In the genomic region with DNA sequence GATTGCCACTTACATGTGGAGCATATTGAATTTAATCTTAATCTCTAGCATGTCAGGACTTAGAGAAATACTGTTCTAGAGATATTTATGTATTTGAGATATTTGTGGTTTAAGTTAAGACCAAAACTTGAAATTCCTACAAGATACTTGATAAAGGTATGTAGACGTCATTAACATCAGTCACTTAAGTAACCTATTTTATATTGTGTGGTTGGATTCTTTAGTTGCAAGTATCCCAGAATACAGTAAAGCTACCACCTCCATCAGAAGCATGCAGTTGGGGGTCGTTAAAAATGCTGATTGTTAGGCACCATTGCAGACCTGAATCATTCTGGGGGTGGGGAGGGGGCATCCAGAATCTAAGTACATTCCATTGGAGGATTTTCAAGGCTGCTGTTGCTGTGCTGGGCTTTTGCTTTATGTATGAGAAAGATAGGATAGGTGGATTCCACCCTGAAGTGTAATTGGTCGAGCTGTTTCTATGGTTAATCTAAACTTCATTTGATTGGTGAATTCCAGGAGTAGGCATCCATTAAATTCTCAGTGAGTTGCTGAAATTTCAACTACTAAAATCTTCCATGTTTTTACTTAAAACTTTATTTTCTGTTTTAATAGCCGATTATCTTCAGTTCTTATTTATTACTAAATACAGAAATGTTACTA, we compare ENCODE assay signal across 9 cellular contexts. TPM values are rescaled to one million over a fixed set of nuclear protein-coding genes. Genes with fewer than 3 reads are reported as not detected.
DNase-seq lines count a peak whose midpoint lies in the region; ATAC-seq, FAIRE-seq and TF ChIP-seq lines count a peak whose summit lies in the region.
"Had no signal": no experiment of that assay in that cellular context is flagged by ENCODE, and none has a peak within 500 bp of the region (broad histone marks: within the 10 kb centered on the region; RNA-seq: fewer than 3 reads in every experiment).

No MANE protein-coding gene starts in this region.

- H3K27ac ChIP-seq in CD4-positive, alpha-beta T cell (ENCODE audit: low read depth, low read length), result no peak overlapping the region
- H3K27ac ChIP-seq in GM23338 (ENCODE audit: low read depth) (peak overlapping the region; percentile 74), GM12878 (ENCODE audit: control insufficient read depth, insufficient read depth) (no peak overlapping the region)
- peak overlapping the region; percentile 2 for H3K27ac ChIP-seq in naive thymus-derived CD4-positive, alpha-beta T cell (ENCODE audit: low read depth, low read length)
- H3K27ac ChIP-seq: stomach had no signal

- no peak for TF ChIP-seq POLR2A in GM12878 (IDR thresholded peaks at IDR 0.05; ENCODE audit: low read depth, low read length)

- H3K79me2 ChIP-seq in GM23338 (replicated peaks; ENCODE audit: insufficient read depth) (peaks cover 87% of the 10 kb centered on the region), GM12878 (ENCODE audit: control insufficient read depth, insufficient read depth, low read length) (peaks cover 70% of the 10 kb centered on the region)

- H4K20me1 ChIP-seq in GM23338 (replicated peaks; ENCODE audit: insufficient read depth) (peaks cover 67% of the 10 kb centered on the region), GM12878 (ENCODE audit: control insufficient read depth, insufficient read depth) (peaks cover 19% of the 10 kb centered on the region)

- in situ Hi-C loops in GM12878 (cut with MboI), result no loop called here

- no peaks in the 10 kb centered on the region for H3K9me3 Mint-ChIP-seq in CD4-positive, alpha-beta T cell
- H3K9me3 Mint-ChIP-seq in GM23338, result peaks cover 5% of the 10 kb centered on the region; the same call in 2 of the 3 replicates
- peaks cover 0 to 6% (median 0%) of the 10 kb centered on the region in 11 donors for H3K9me3 Mint-ChIP-seq in naive thymus-derived CD4-positive, alpha-beta T cell

- TF ChIP-seq RAD21 in GM12878 (IDR thresholded peaks at IDR 0.05; ENCODE audit: insufficient read depth, low read depth, low read length), result no peak

- FAIRE-seq in GM12878 (lab: Jason Lieb, UNC), result no peak

- peaks cover 73% of the 10 kb centered on the region for H3K4me1 Mint-ChIP-seq in CD4-positive, alpha-beta T cell (ENCODE audit: low read depth)
- H3K4me1 Mint-ChIP-seq in GM23338, result peaks cover 37% of the 10 kb centered on the region
- H3K4me1 Mint-ChIP-seq in naive thymus-derived CD4-positive, alpha-beta T cell, result peaks cover 46 to 70% (median 56%) of the 10 kb centered on the region in 7 donors

- no peak overlapping the region for H3K9ac ChIP-seq in GM12878 (ENCODE audit: control insufficient read depth, insufficient read depth, low read length)

- RAD21 ChIA-PET in GM12878 (lab: Charles Lee; ENCODE audit: unreplicated experiment), result interaction anchor here (0.6 to 3.1 kb wide), 8 partner anchors 17 to 592 kb away, joined by 3 to 58 read pairs (median 4); no protein-coding TSS in a partner anchor

- peak overlapping the region; percentile 78 for H3K4me3 Mint-ChIP-seq in CD4-positive, alpha-beta T cell
- H3K4me3 Mint-ChIP-seq in GM23338, result peak overlapping the region; percentile 100
- peak overlapping the region; percentile 41 to 100 (median 77) for H3K4me3 Mint-ChIP-seq in naive thymus-derived CD4-positive, alpha-beta T cell

- no peaks in the 10 kb centered on the region for H3K27me3 Mint-ChIP-seq in CD4-positive, alpha-beta T cell
- peaks cover 29% of the 10 kb centered on the region for H3K27me3 Mint-ChIP-seq in GM23338 (ENCODE audit: insufficient read depth, low read depth, poor library complexity)
- no peaks in the 10 kb centered on the region for H3K27me3 Mint-ChIP-seq in naive thymus-derived CD4-positive, alpha-beta T cell

- no peaks in the 10 kb centered on the region for H3K9me3 ChIP-seq in CD4-positive, alpha-beta T cell (ENCODE audit: control insufficient read depth, low read length)
- H3K9me3 ChIP-seq in GM12878 (replicated peaks; ENCODE audit: control insufficient read depth, insufficient read depth, low read length), result no peaks in the 10 kb centered on the region
- no peaks in the 10 kb centered on the region for H3K9me3 ChIP-seq in naive thymus-derived CD4-positive, alpha-beta T cell (ENCODE audit: control insufficient read depth in 2 of 3, low read length in 3 of 3)
- H3K9me3 ChIP-seq: stomach had no signal

- POLR2A ChIA-PET in CD4-positive, alpha-beta T cell (lab: Charles Lee), result interaction anchor here (1.0 to 3.4 kb wide), 7 partner anchors 9 to 184 kb away, joined by 3 to 40 read pairs (median 5); a partner anchor contains a TSS
- POLR2A ChIA-PET in GM12878 (lab: Charles Lee), result interaction anchor here (0.8 to 4.1 kb wide), 8 partner anchors 10 to 79 kb away, joined by 3 to 37 read pairs (median 6); a partner anchor contains a TSS
- POLR2A ChIA-PET in naive thymus-derived CD4-positive, alpha-beta T cell (lab: Charles Lee), result interaction anchor here (0.5 to 5.0 kb wide), 13 partner anchors 9 to 652 kb away, joined by 3 to 41 read pairs (median 4); a partner anchor contains a TSS

- H3K36me3 ChIP-seq in GM23338 (ENCODE audit: insufficient read depth) (peaks cover 56% of the 10 kb centered on the region), GM12878 (ENCODE audit: control insufficient read depth in 2 of 2, insufficient read depth in 2 of 2, low read length in 1 of 2) (peaks cover 6 to 41% of the 10 kb centered on the region in 2 experiments)
- peaks cover 19 to 56% (median 30%) of the 10 kb centered on the region in 3 experiments for H3K36me3 ChIP-seq in naive thymus-derived CD4-positive, alpha-beta T cell (ENCODE audit: control insufficient read depth in 2 of 3, insufficient read depth in 3 of 3, low read length in 3 of 3)

- peak overlapping the region; percentile 99 for H3K27ac Mint-ChIP-seq in CD4-positive, alpha-beta T cell
- 0 out of 2 replicates have a peak overlapping the region, but pooled peaks have one; percentile 72 for H3K27ac Mint-ChIP-seq in GM23338
- H3K27ac Mint-ChIP-seq in naive thymus-derived CD4-positive, alpha-beta T cell, result peak overlapping the region in 7 of 9 donors; percentile 42 to 86 (median 71)

- intact Hi-C loops in CD4-positive, alpha-beta T cell (cut with DNase I, micrococcal nuclease), result loop anchor here (2.0 to 10.0 kb wide), 3 partner anchors 182 to 868 kb away; a partner anchor contains a TSS
- intact Hi-C loops in GM12878 (cut with micrococcal nuclease; ENCODE audit: unreplicated experiment), result no loop called here
- intact Hi-C loops in naive thymus-derived CD4-positive, alpha-beta T cell (cut with micrococcal nuclease), result loop anchor here (10.0 kb wide), 3 partner anchors 238 to 668 kb away; a partner anchor contains a TSS

- H2AFZ ChIP-seq in GM23338, result no peak overlapping the region
- no peak overlapping the region for H2AFZ ChIP-seq in GM12878 (ENCODE audit: control insufficient read depth, low read depth, low read length)

- no peak for TF ChIP-seq EP300 in GM12878 (IDR thresholded peaks at IDR 0.05; ENCODE audit: borderline replicate concordance in 1 of 2, control insufficient read depth in 1 of 2, low read depth in 2 of 2, low read length in 2 of 2)

- H3K4me3 ChIP-seq in GM23338 (peak overlapping the region; percentile 92; the same call in 1 of the 2 replicates), GM12878 (peak overlapping the region; percentile 87)
- H3K4me3 ChIP-seq in naive thymus-derived CD4-positive, alpha-beta T cell (ENCODE audit: low read length), result peak overlapping the region; percentile 80

- SMC1A ChIA-PET in GM12878 (lab: Charles Lee; ENCODE audit: uncharacterized antibody, unreplicated experiment), result interaction anchor here (0.6 to 4.9 kb wide), 20 partner anchors 10 to 143 kb away, joined by 3 to 65 read pairs (median 4); a partner anchor contains a TSS

- no TSS peak for BruUV-seq in GM12878 (replicated peaks; lab: Mats Ljungman, UMichigan)

- ATAC-seq in CD4-positive, alpha-beta T cell (ENCODE audit: poor library complexity), result no peak
- ATAC-seq in GM23338 (no peak), GM12878 (no peak), esophagus mucosa (no peak), omental fat pad (ENCODE audit: low FRiP score) (no peak)
- ATAC-seq in naive thymus-derived CD4-positive, alpha-beta T cell, result no peak

- CTCF ChIA-PET in CD4-positive, alpha-beta T cell (lab: Charles Lee), result interaction anchor here (1.0 to 2.5 kb wide), 4 partner anchors 17 to 82 kb away, joined by 3 to 9 read pairs (median 3); no protein-coding TSS in a partner anchor
- CTCF ChIA-PET in GM12878 (lab: Yijun Ruan, JAX), result interaction anchor here (0.5 to 3.7 kb wide), 13 partner anchors 10 to 587 kb away, joined by 3 to 198 read pairs (median 4); no protein-coding TSS in a partner anchor
- CTCF ChIA-PET in naive thymus-derived CD4-positive, alpha-beta T cell (lab: Charles Lee), result interaction anchor here (0.8 to 2.9 kb wide), 4 partner anchors 42 to 593 kb away, joined by 3 to 38 read pairs (median 4); no protein-coding TSS in a partner anchor

- H3K4me1 ChIP-seq in GM23338 (ENCODE audit: insufficient read depth) (peaks cover 16% of the 10 kb centered on the region), GM12878 (ENCODE audit: control insufficient read depth, insufficient read depth, low read length) (peaks cover 11% of the 10 kb centered on the region)
- peaks cover 44 to 53% of the 10 kb centered on the region in 2 donors for H3K4me1 ChIP-seq in naive thymus-derived CD4-positive, alpha-beta T cell (ENCODE audit: control insufficient read depth in 2 of 2, insufficient read depth in 2 of 2, low read length in 2 of 2)

- WGBS in GM12878 (ENCODE audit: insufficient coverage, insufficient replicate concordance, low lambda C conversion rate, missing lambda C conversion rate), result 40% methylated on average over 4 of the region's 4 CpGs

- H3K4me2 ChIP-seq in GM23338 (peak overlapping the region; percentile 72), GM12878 (ENCODE audit: control insufficient read depth, insufficient read depth) (peak overlapping the region; percentile 68)

- no peaks in the 10 kb centered on the region for H3K27me3 ChIP-seq in CD4-positive, alpha-beta T cell (ENCODE audit: control insufficient read depth, insufficient read depth, low read length)
- H3K27me3 ChIP-seq in GM23338 (ENCODE audit: insufficient read depth) (no peaks in the 10 kb centered on the region), GM12878 (replicated peaks in 1 of 2; ENCODE audit: control insufficient read depth in 2 of 2, insufficient read depth in 2 of 2, low read length in 1 of 2) (no peaks in the 10 kb centered on the region)
- no peaks in the 10 kb centered on the region for H3K27me3 ChIP-seq in naive thymus-derived CD4-positive, alpha-beta T cell (ENCODE audit: control insufficient read depth in 2 of 2, insufficient read depth in 2 of 2, low read length in 2 of 2)
- H3K27me3 ChIP-seq: stomach had no signal

- peaks cover 88% of the 10 kb centered on the region for H3K36me3 Mint-ChIP-seq in CD4-positive, alpha-beta T cell (ENCODE audit: low read depth)
- peaks cover 83% of the 10 kb centered on the region for H3K36me3 Mint-ChIP-seq in GM23338 (ENCODE audit: low read depth)
- peaks cover 18 to 40% (median 32%) of the 10 kb centered on the region in 5 donors for H3K36me3 Mint-ChIP-seq in naive thymus-derived CD4-positive, alpha-beta T cell

- H3K9me2 ChIP-seq in GM23338 (ENCODE audit: insufficient read depth), result no peaks in the 10 kb centered on the region

- peaks cover 49% of the 10 kb centered on the region for H3F3A ChIP-seq in GM23338 (replicated peaks; ENCODE audit: low read depth)

- DNase-seq in CD4-positive, alpha-beta T cell, result no peak
- DNase-seq in GM23338 (ENCODE audit: low spot score) (no peak), GM12878 (ENCODE audit: low read depth, low spot score) (no peak), EL (no peak), omental fat pad (ENCODE audit: low spot score) (no peak), NCI-H187 (lab: John Stamatoyannopoulos, UW) (no peak)
- no peak for DNase-seq in naive thymus-derived CD4-positive, alpha-beta T cell
- DNase-seq: stomach had no signal

- TF ChIP-seq CTCF in CD4-positive, alpha-beta T cell (IDR thresholded peaks at IDR 0.05), result no peak
- TF ChIP-seq CTCF in GM23338 (conservative IDR thresholded peaks at IDR 0.05; ENCODE audit: low read depth in 2 of 2) (no peak), GM12878 (IDR thresholded peaks at IDR 0.05 in 2 of 3, conservative IDR thresholded peaks at IDR 0.05 in 1 of 3; ENCODE audit: control insufficient read depth in 2 of 3, extremely low read depth in 1 of 3, insufficient read depth in 1 of 3, low read depth in 3 of 3, low read length in 3 of 3) (no peak), omental fat pad (IDR thresholded peaks at IDR 0.05) (no peak)

RNA-seq across cellular contexts. Expression of a gene that starts 4.0 kb away (rescaled TPM):
- 100 to 1,000 TPM; 372 to 380 TPM for total RNA-seq in CD4-positive, alpha-beta T cell
- total RNA-seq in GM23338 (2014; rRNA removed; shearing (Covaris generic)), result 913 and 938 TPM in 2 replicates
- polyA plus RNA-seq in GM23338 (2016; fragmentation: Nextera tagmentation; extraction: Ambion mirVana), result 2,407 and 2,643 TPM in 2 replicates
- 42.3 and 42.8 TPM in 2 replicates for total RNA-seq in GM12878 (2013; cell fraction: nucleolus; rRNA removed)
- 215 and 235 TPM in 2 replicates for total RNA-seq in GM12878 (2014; rRNA removed)
- 204 and 215 TPM in 2 replicates for total RNA-seq in GM12878 (2014; rRNA removed; fragmentation: Illumina TruSeq; extraction: Trizol)
- total RNA-seq in GM12878 (2021), result 335 and 346 TPM in 2 replicates
- polyA plus RNA-seq in GM12878 (2011; ENCODE audit: low read depth), result 230 TPM
- 441 and 486 TPM in 2 replicates for polyA plus RNA-seq in GM12878 (2011; rRNA removed)
- 386 and 490 TPM in 2 replicates for polyA plus RNA-seq in GM12878 (2011; cell fraction: cytosol; rRNA removed)
- 137 and 158 TPM in 2 replicates for polyA plus RNA-seq in GM12878 (2011; cell fraction: nucleus; rRNA removed)
- 266 TPM in 2 replicates for polyA plus RNA-seq in GM12878 (2012)
- polyA plus RNA-seq in GM12878 (2014; fragmentation: Illumina TruSeq; extraction: Trizol), result 379 and 386 TPM in 2 replicates
- 100 to 1,000 TPM; 254 to 435 TPM for polyA plus RNA-seq in GM12878 (2014; fragmentation: Nextera tagmentation; extraction: Ambion mirVana)
- 366 and 425 TPM in 2 replicates for polyA plus RNA-seq in GM12878 (2014; rRNA removed)
- polyA plus RNA-seq in GM12878 (2016; fragmentation: Nextera tagmentation; extraction: Ambion mirVana), result 100 to 1,000 TPM; 401 to 421 TPM
- 64.2 and 65.1 TPM in 2 replicates for polyA minus RNA-seq in GM12878 (2011; rRNA and poly(A)+ RNA removed)
- polyA minus RNA-seq in GM12878 (2011; cell fraction: cytosol; rRNA and poly(A)+ RNA removed), result 60.9 and 73.5 TPM in 2 replicates
- 20.1 and 34.5 TPM in 2 replicates for polyA minus RNA-seq in GM12878 (2011; cell fraction: nucleus; rRNA and poly(A)+ RNA removed)
- 100 to 1,000 TPM; 388 to 561 (median 412) TPM for total RNA-seq in naive thymus-derived CD4-positive, alpha-beta T cell
- polyA plus RNA-seq in naive thymus-derived CD4-positive, alpha-beta T cell, result 100 to 1,000 TPM; 677 to 832 TPM
- total RNA-seq in esophagus mucosa, result 457 TPM
- total RNA-seq in omental fat pad, result 100 to 1,000 TPM; 284 to 317 (median 305) TPM

Comparison
In these comparisons a context has a peak if more than half of its experiments do, and no peak if none do; other contexts are left out.
1. H3K27ac ChIP-seq: peak in GM23338 (single experiment) and naive thymus-derived CD4-positive, alpha-beta T cell (single experiment); none in CD4-positive, alpha-beta T cell (single experiment) and GM12878 (single experiment).
2. Peak in every context shown above with its lines, with median percentiles within 50 percentile points of each other: H3K27ac Mint-ChIP-seq, H3K4me3 Mint-ChIP-seq and H3K4me3 ChIP-seq.